17 cellular contexts compared by ENCODE assay signal in the genomic region with DNA sequence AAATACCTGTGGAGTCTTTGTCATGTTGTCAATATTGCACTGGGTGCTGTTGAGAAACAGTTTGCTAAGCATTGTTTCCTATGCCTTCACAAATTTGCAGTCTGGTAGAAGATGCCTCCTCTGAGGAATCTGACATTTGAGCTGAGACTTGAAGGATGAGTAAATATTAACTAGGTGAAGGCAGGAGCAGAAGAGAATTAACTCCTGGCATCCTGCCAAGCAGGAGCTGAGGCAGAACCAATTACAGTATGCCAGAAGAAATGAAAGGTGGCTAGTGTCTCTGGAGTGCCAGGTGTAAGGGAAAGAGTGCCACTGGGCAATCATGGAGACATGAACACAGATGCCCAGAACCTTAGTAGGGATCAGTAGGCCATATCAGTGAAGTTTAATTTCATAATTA.
A peak's percentile ranks its signal among the peaks of the same experiment; 100 is the strongest.
DNase-seq lines count a peak whose midpoint lies in the region; ATAC-seq lines count a peak whose summit lies in the region.
"Had no signal": no experiment of that assay in that cellular context is flagged by ENCODE, and none has a peak within 500 bp of the region (broad histone marks: within the 10 kb centered on the region; RNA-seq: fewer than 3 reads in every experiment).

No MANE protein-coding gene starts in this region.

- H3K27ac Mint-ChIP-seq in activated T-cell treated with anti-CD3 and anti-CD28 coated beads, Interleukin-2, amount 50 U/mL, for 24 hours: no peak overlapping the region
- H3K27ac Mint-ChIP-seq in stimulated activated memory B cell treated with anti-CD40 and anti-IgM and Interleukin-4, amounts not matched to agents 10 μg/mL and 1 μg/mL and 100 μg/mL, for 72 hours: no peak overlapping the region
- H3K27ac Mint-ChIP-seq: activated CD4-positive, alpha-beta T cell treated with anti-CD3 and anti-CD28 coated beads for 36 hours had no signal

- H3K9me3 Mint-ChIP-seq in activated T-cell treated with anti-CD3 and anti-CD28 coated beads, Interleukin-2, amount 50 U/mL, for 24 hours: peaks cover 5% of the 10 kb centered on the region
- H3K9me3 Mint-ChIP-seq in stimulated activated memory B cell treated with anti-CD40 and anti-IgM and Interleukin-4, amounts not matched to agents 10 μg/mL and 1 μg/mL and 100 μg/mL, for 72 hours: peaks cover 6% of the 10 kb centered on the region

- H3K4me1 Mint-ChIP-seq in activated T-cell treated with anti-CD3 and anti-CD28 coated beads, Interleukin-2, amount 50 U/mL, for 24 hours (ENCODE audit: low read depth): no peaks in the 10 kb centered on the region
- H3K4me1 Mint-ChIP-seq in stimulated activated memory B cell treated with anti-CD40 and anti-IgM and Interleukin-4, amounts not matched to agents 10 μg/mL and 1 μg/mL and 100 μg/mL, for 72 hours: no peaks in the 10 kb centered on the region
- H3K4me1 Mint-ChIP-seq: activated CD4-positive, alpha-beta T cell treated with anti-CD3 and anti-CD28 coated beads for 36 hours had no signal

- no peak overlapping the region for H3K4me3 Mint-ChIP-seq in activated T-cell treated with anti-CD3 and anti-CD28 coated beads, Interleukin-2, amount 50 U/mL, for 24 hours
- H3K4me3 Mint-ChIP-seq in stimulated activated memory B cell treated with anti-CD40 and anti-IgM and Interleukin-4, amounts not matched to agents 10 μg/mL and 1 μg/mL and 100 μg/mL, for 72 hours: no peak overlapping the region
- H3K4me3 Mint-ChIP-seq: activated CD4-positive, alpha-beta T cell treated with anti-CD3 and anti-CD28 coated beads for 36 hours had no signal

- DNase-seq in DMS153 treated with DMSO at 0.1 percent for 48 hours (lab: John Stamatoyannopoulos, UW; ENCODE audit: unreplicated experiment) (peak; percentile 12), NAMALWA (ENCODE audit: low spot score) (peak; percentile 10), NCI-H510A (lab: John Stamatoyannopoulos, UW) (peak; percentile 55), iPS-NIHi11 (ENCODE audit: low spot score) (peak; percentile 5), NCI-H774 (lab: John Stamatoyannopoulos, UW) (no peak), RKO (ENCODE audit: low spot score) (no peak)
- DNase-seq in activated T-cell treated with anti-CD3 and anti-CD28 coated beads, Interleukin-2, amount 50 U/mL, for 24 hours: no peak
- DNase-seq: activated CD4-positive, alpha-beta T cell treated with anti-CD3 and anti-CD28 coated beads for 36 hours; activated naive CD4-positive, alpha-beta T cell treated with anti-CD3 and anti-CD28 coated beads, Interleukin-2, amount 50 U/mL, for 16 hours; cortex of kidney; head of caudate nucleus; islet precursor cell; stimulated activated CD4-positive, alpha-beta T cell treated with anti-CD3 and anti-CD28 coated beads, Interleukin-4, amount 100 ng/mL, for 24 hours; T1000; thyroid gland had no signal

- no peak for ATAC-seq in stimulated activated memory B cell treated with anti-CD40 and anti-IgM and Interleukin-4, amounts not matched to agents 10 μg/mL and 1 μg/mL and 100 μg/mL, for 72 hours
- ATAC-seq: activated CD4-positive, alpha-beta T cell treated with anti-CD3 and anti-CD28 coated beads for 36 hours; esophagus mucosa had no signal

- no peaks in the 10 kb centered on the region for H3K36me3 Mint-ChIP-seq in activated T-cell treated with anti-CD3 and anti-CD28 coated beads, Interleukin-2, amount 50 U/mL, for 24 hours (ENCODE audit: low read depth)
- no peaks in the 10 kb centered on the region for H3K36me3 Mint-ChIP-seq in stimulated activated memory B cell treated with anti-CD40 and anti-IgM and Interleukin-4, amounts not matched to agents 10 μg/mL and 1 μg/mL and 100 μg/mL, for 72 hours

- no peaks in the 10 kb centered on the region for H3K27me3 Mint-ChIP-seq in activated T-cell treated with anti-CD3 and anti-CD28 coated beads, Interleukin-2, amount 50 U/mL, for 24 hours
- no peaks in the 10 kb centered on the region for H3K27me3 Mint-ChIP-seq in stimulated activated memory B cell treated with anti-CD40 and anti-IgM and Interleukin-4, amounts not matched to agents 10 μg/mL and 1 μg/mL and 100 μg/mL, for 72 hours
- H3K27me3 Mint-ChIP-seq: activated CD4-positive, alpha-beta T cell treated with anti-CD3 and anti-CD28 coated beads for 36 hours had no signal

Comparison
In these comparisons a context has a peak if more than half of its experiments do, and no peak if none do; other contexts are left out.
1. DNase-seq: peak in DMS153 treated with DMSO at 0.1 percent for 48 hours (single experiment), NAMALWA (single experiment), NCI-H510A (single experiment) and iPS-NIHi11 (single experiment); none in activated T-cell treated with anti-CD3 and anti-CD28 coated beads, Interleukin-2, amount 50 U/mL, for 24 hours (single experiment), NCI-H774 (single experiment) and RKO (single experiment).